8 cellular contexts compared by ENCODE assay signal in genomic region chr1:203287109-203287893, GRCh38. TPM values are rescaled to one million over a fixed set of nuclear protein-coding genes. Genes with fewer than 3 reads are reported as not detected.
DNase-seq lines count a peak whose midpoint lies in the region; ATAC-seq and TF ChIP-seq lines count a peak whose summit lies in the region.

No MANE protein-coding gene starts in this region.

- peak overlapping the region; percentile 86 for H3K4me3 Mint-ChIP-seq in T-helper 2 cell treated with Interferon-gamma antibody and Interleukin-4, amounts not matched to agents 5 μg/mL and 100 μg/mL, for 36 hours

- no peaks in the 10 kb centered on the region for H3K9me3 Mint-ChIP-seq in T-helper 2 cell treated with Interferon-gamma antibody and Interleukin-4, amounts not matched to agents 5 μg/mL and 100 μg/mL, for 36 hours

- DNase-seq in DMS53 treated with DMSO at 0.1 percent for 48 hours (lab: John Stamatoyannopoulos, UW; ENCODE audit: unreplicated experiment): peak; percentile 76
- peak; percentile 31 for DNase-seq in HuH-7.5 (ENCODE audit: low spot score)
- DNase-seq in T-helper 2 cell treated with Interferon-gamma antibody and Interleukin-4, amounts not matched to agents 5 μg/mL and 100 μg/mL, for 36 hours (ENCODE audit: low spot score): peak; percentile 83
- peak; percentile 40 to 76 for DNase-seq in cardiac fibroblast (ENCODE audit: low read depth in 2 of 2)
- peak; percentile 83 for DNase-seq in mucosa of gallbladder (ENCODE audit: low spot score)
- peak; percentile 84 for DNase-seq in stimulated activated naive CD8-positive, alpha-beta T cell treated with anti-CD3 and anti-CD28 coated beads, Interleukin-15, Interleukin-2, amounts not matched to agents 100 U/mL and 50 U/mL, for 24 hours
- DNase-seq in NCI-H345 treated with DMSO at 0.1 percent for 48 hours (lab: John Stamatoyannopoulos, UW; ENCODE audit: unreplicated experiment): no peak

- TF ChIP-seq CTCF in cardiac fibroblast (IDR thresholded peaks at IDR 0.05; ENCODE audit: low read depth, low read length): no peak

- no peaks in the 10 kb centered on the region for H3K27me3 Mint-ChIP-seq in T-helper 2 cell treated with Interferon-gamma antibody and Interleukin-4, amounts not matched to agents 5 μg/mL and 100 μg/mL, for 36 hours (ENCODE audit: low read depth)

- H3K36me3 Mint-ChIP-seq in T-helper 2 cell treated with Interferon-gamma antibody and Interleukin-4, amounts not matched to agents 5 μg/mL and 100 μg/mL, for 36 hours (ENCODE audit: low read depth): no peaks in the 10 kb centered on the region

- peaks cover 60% of the 10 kb centered on the region for H3K4me1 Mint-ChIP-seq in T-helper 2 cell treated with Interferon-gamma antibody and Interleukin-4, amounts not matched to agents 5 μg/mL and 100 μg/mL, for 36 hours (ENCODE audit: low read depth)

- no peak overlapping the region for H3K4me3 ChIP-seq in cardiac fibroblast (replicated peaks in 1 of 2; ENCODE audit: low read depth in 2 of 2, low read length in 2 of 2)

- H3K27ac Mint-ChIP-seq in T-helper 2 cell treated with Interferon-gamma antibody and Interleukin-4, amounts not matched to agents 5 μg/mL and 100 μg/mL, for 36 hours: peak overlapping the region; percentile 98

- ATAC-seq in GM21381 (IDR thresholded peaks at IDR 0.05; ENCODE audit: unreplicated experiment): peak; percentile 47
- peak; percentile 55 for ATAC-seq in stimulated activated naive CD8-positive, alpha-beta T cell treated with anti-CD3 and anti-CD28 coated beads, Interleukin-15, Interleukin-2, amounts not matched to agents 100 U/mL and 50 U/mL, for 24 hours

RNA-seq across cellular contexts. Expression of gene BTG2, which starts 18.0 kb away (rescaled TPM):
- total RNA-seq in mucosa of gallbladder: 111 TPM

RNA-seq across cellular contexts. Expression of gene CHIT1, which starts 57.8 kb away (rescaled TPM):
- total RNA-seq in mucosa of gallbladder: 0.06 TPM
